In genomic region chr1:145946477-145946986, GRCh38 we compare ENCODE assay signal across 26 cellular contexts.
"Had no signal": no experiment of that assay in that cellular context is flagged by ENCODE, and none has a peak within 500 bp of the region (broad histone marks: within the 10 kb centered on the region; RNA-seq: fewer than 3 reads in every experiment).

No MANE protein-coding gene starts in this region.

- DNase-seq: activated B cell treated with CpG ODN at 0.5 μM for 24 hours; activated CD4-positive, alpha-beta memory T cell treated with anti-CD3 and anti-CD28 coated beads, Interleukin-2, amount 10 ng/mL, durations not matched to agents 7 days and 5 days; activated CD4-positive, alpha-beta T cell treated with anti-CD3 and anti-CD28 coated beads for 1 hour; activated CD4-positive, alpha-beta T cell treated with anti-CD3 and anti-CD28 coated beads, Interleukin-2, amount 10 ng/mL, durations not matched to agents 7 days and 5 days; activated CD8-positive, alpha-beta memory T cell treated with anti-CD3 and anti-CD28 coated beads, Interleukin-2, amount 50 U/mL, for 4 hours; activated effector memory CD4-positive, alpha-beta T cell treated with Interleukin-2 at 50 U/mL for 16 hours; activated naive CD4-positive, alpha-beta T cell; activated naive CD8-positive, alpha-beta T cell treated with anti-CD3 and anti-CD28 coated beads, Interleukin-2, amount 10 ng/mL, durations not matched to agents 7 days and 5 days; amniotic stem cell; body of pancreas; MM.1S; NCI-H1105; NCI-H1436; NCI-H1694 treated with DMSO at 0.1 percent for 48 hours; NCI-H2029 treated with DMSO at 0.1 percent for 48 hours; NCI-H345; NCI-H510A; NCI-H526 treated with DMSO at 0.1 percent for 48 hours; NCI-H82; SIG-M5; T-helper 2 cell; T1000 had no signal

- FAIRE-seq: TTC549 had no signal

- H3K9me3 Mint-ChIP-seq: activated B cell treated with CpG ODN at 0.5 μM for 24 hours; activated CD4-positive, alpha-beta memory T cell treated with anti-CD3 and anti-CD28 coated beads, Interleukin-2, amount 10 ng/mL, durations not matched to agents 7 days and 5 days; activated CD4-positive, alpha-beta T cell treated with anti-CD3 and anti-CD28 coated beads, Interleukin-2, amount 10 ng/mL, durations not matched to agents 7 days and 5 days; activated naive CD8-positive, alpha-beta T cell treated with anti-CD3 and anti-CD28 coated beads, Interleukin-2, amount 10 ng/mL, durations not matched to agents 7 days and 5 days; activated T-helper 1 cell treated with anti-CD3 and anti-CD28 coated beads, Interleukin-12 subunit alpha, Interleukin-12 subunit beta, Interleukin-2, Interleukin-4 antibody, amounts not matched to agents 30 ng/mL and 10 ng/mL and 1 ng/mL, durations not matched to agents 14 hours and 24 hours and 36 hours; central memory CD8-positive, alpha-beta T cell had no signal

- H3K4me3 Mint-ChIP-seq: activated B cell treated with CpG ODN at 0.5 μM for 24 hours; activated CD4-positive, alpha-beta memory T cell treated with anti-CD3 and anti-CD28 coated beads, Interleukin-2, amount 10 ng/mL, durations not matched to agents 7 days and 5 days; activated CD4-positive, alpha-beta T cell treated with anti-CD3 and anti-CD28 coated beads, Interleukin-2, amount 10 ng/mL, durations not matched to agents 7 days and 5 days; activated naive CD8-positive, alpha-beta T cell treated with anti-CD3 and anti-CD28 coated beads, Interleukin-2, amount 10 ng/mL, durations not matched to agents 7 days and 5 days; activated T-helper 1 cell treated with anti-CD3 and anti-CD28 coated beads, Interleukin-12 subunit alpha, Interleukin-12 subunit beta, Interleukin-2, Interleukin-4 antibody, amounts not matched to agents 30 ng/mL and 10 ng/mL and 1 ng/mL, durations not matched to agents 14 hours and 24 hours and 36 hours; central memory CD8-positive, alpha-beta T cell had no signal

- H3K27me3 Mint-ChIP-seq: activated B cell treated with CpG ODN at 0.5 μM for 24 hours; activated CD4-positive, alpha-beta memory T cell treated with anti-CD3 and anti-CD28 coated beads, Interleukin-2, amount 10 ng/mL, durations not matched to agents 7 days and 5 days; activated CD4-positive, alpha-beta T cell treated with anti-CD3 and anti-CD28 coated beads, Interleukin-2, amount 10 ng/mL, durations not matched to agents 7 days and 5 days; activated naive CD8-positive, alpha-beta T cell treated with anti-CD3 and anti-CD28 coated beads, Interleukin-2, amount 10 ng/mL, durations not matched to agents 7 days and 5 days; central memory CD8-positive, alpha-beta T cell had no signal

- H3K4me1 ChIP-seq: ascending aorta, body of pancreas had no signal

- H3K27ac Mint-ChIP-seq: activated B cell treated with CpG ODN at 0.5 μM for 24 hours; activated CD4-positive, alpha-beta memory T cell treated with anti-CD3 and anti-CD28 coated beads, Interleukin-2, amount 10 ng/mL, durations not matched to agents 7 days and 5 days; activated CD4-positive, alpha-beta T cell treated with anti-CD3 and anti-CD28 coated beads, Interleukin-2, amount 10 ng/mL, durations not matched to agents 7 days and 5 days; activated naive CD8-positive, alpha-beta T cell treated with anti-CD3 and anti-CD28 coated beads, Interleukin-2, amount 10 ng/mL, durations not matched to agents 7 days and 5 days; activated T-helper 1 cell treated with anti-CD3 and anti-CD28 coated beads, Interleukin-12 subunit alpha, Interleukin-12 subunit beta, Interleukin-2, Interleukin-4 antibody, amounts not matched to agents 30 ng/mL and 10 ng/mL and 1 ng/mL, durations not matched to agents 14 hours and 24 hours and 36 hours had no signal

- ATAC-seq: body of pancreas had no signal

- H3K4me1 Mint-ChIP-seq: activated B cell treated with CpG ODN at 0.5 μM for 24 hours had no signal

- H3K27ac ChIP-seq: ascending aorta, body of pancreas had no signal

- H3K27me3 ChIP-seq: ascending aorta, body of pancreas had no signal

- H3K9me3 ChIP-seq: ascending aorta, body of pancreas had no signal

- H3K4me3 ChIP-seq: ascending aorta, body of pancreas had no signal
